ENCODE assay signal across 17 cellular contexts in genomic region chr13:33278923-33279322, GRCh38. TPM values are rescaled to one million over a fixed set of nuclear protein-coding genes. Genes with fewer than 3 reads are reported as not detected.
DNase-seq lines count a peak whose midpoint lies in the region; ATAC-seq, FAIRE-seq and TF ChIP-seq lines count a peak whose summit lies in the region.
"Had no signal": no experiment of that assay in that cellular context is flagged by ENCODE, and none has a peak within 500 bp of the region (broad histone marks: within the 10 kb centered on the region; RNA-seq: fewer than 3 reads in every experiment).

No MANE protein-coding gene starts in this region.

- H3K36me3 ChIP-seq in RWPE2 (ENCODE audit: low read depth), result peaks cover 69% of the 10 kb centered on the region
- H3K36me3 ChIP-seq: BE2C had no signal

- no peaks in the 10 kb centered on the region for H3K9me3 Mint-ChIP-seq in mesothelial cell of epicardium

- no peak overlapping the region for H3K4me3 Mint-ChIP-seq in mesothelial cell of epicardium

- peak overlapping the region; percentile 99 for H3K27ac ChIP-seq in RWPE2 (ENCODE audit: poor library complexity, severe bottlenecking)
- H3K27ac ChIP-seq: SJCRH30 had no signal

- H3K4me1 ChIP-seq in RWPE2 (ENCODE audit: insufficient read depth, poor library complexity, severe bottlenecking), result peaks cover 67% of the 10 kb centered on the region
- H3K4me1 ChIP-seq: BE2C had no signal

- no peaks in the 10 kb centered on the region for H3K27me3 Mint-ChIP-seq in mesothelial cell of epicardium (ENCODE audit: low read depth)

- peaks cover 4% of the 10 kb centered on the region for H3K36me3 Mint-ChIP-seq in mesothelial cell of epicardium

- H3K4me3 ChIP-seq in RWPE2 (ENCODE audit: severe bottlenecking), result no peak overlapping the region
- H3K4me3 ChIP-seq: lung, SJCRH30 had no signal

- FAIRE-seq in colon (lab: Jason Lieb, UNC), result peak; percentile 38
- FAIRE-seq: G401.6 had no signal

- ATAC-seq in RWPE2 (ENCODE audit: low read depth) (no peak), HG02884 (IDR thresholded peaks at IDR 0.05; ENCODE audit: unreplicated experiment) (no peak)

- no peaks in the 10 kb centered on the region for H3K9me3 ChIP-seq in RWPE2 (ENCODE audit: severe bottlenecking)
- H3K9me3 ChIP-seq: BE2C, SJCRH30 had no signal

- TF ChIP-seq CTCF in RWPE2 (IDR thresholded peaks at IDR 0.05; ENCODE audit: poor library complexity, severe bottlenecking), result no peak
- TF ChIP-seq CTCF in mesothelial cell of epicardium (IDR thresholded peaks at IDR 0.05; ENCODE audit: unreplicated experiment), result no peak

- H3K27me3 ChIP-seq in RWPE2 (ENCODE audit: insufficient read depth, poor library complexity, severe bottlenecking), result no peaks in the 10 kb centered on the region
- H3K27me3 ChIP-seq: BE2C, SJCRH30 had no signal

- peak overlapping the region; percentile 80 for H3K27ac Mint-ChIP-seq in mesothelial cell of epicardium

- DNase-seq in RWPE2 (ENCODE audit: low spot score), result no peak
- DNase-seq in mesothelial cell of epicardium (ENCODE audit: low spot score in 2 of 2, unreplicated experiment in 2 of 2), result no peak
- DNase-seq in superior temporal gyrus (ENCODE audit: extremely low spot score), result peak; percentile 21
- DNase-seq in effector CD4-positive, alpha-beta T cell, result no peak
- no peak for DNase-seq in HUDEP-2 (lab: John Stamatoyannopoulos, UW; ENCODE audit: unreplicated experiment in 76 of 76)
- DNase-seq: activated CD4-positive, alpha-beta T cell treated with anti-CD3 and anti-CD28 coated beads for 48 hours; activated naive CD4-positive, alpha-beta T cell; BE2C; NCI-H1694; NCI-H345; retina; SJCRH30; stimulated activated CD4-positive, alpha-beta T cell treated with anti-CD3 and anti-CD28 coated beads, Interleukin-2, amount 100 ng/mL, for 24 hours had no signal

- H3K4me1 Mint-ChIP-seq in mesothelial cell of epicardium, result peaks cover 75% of the 10 kb centered on the region

RNA-seq across cellular contexts. Expression of gene STARD13, which starts 6.6 kb away (rescaled TPM):
- total RNA-seq in mesothelial cell of epicardium, result 21.3 to 24.5 TPM (median 23.0 TPM) in 3 replicates
